In genomic region chr19:9189538-9189937, GRCh38 we compare ENCODE assay signal across 1 cellular context.
TF ChIP-seq lines count a peak whose summit lies in the region.

No MANE protein-coding gene starts in this region.

TF ChIP-seq in SK-N-SH treated with all-trans-retinoic acid at 6 μM for 48 hours, 23 proteins besides CTCF, POLR2A, EP300 and RAD21 (continued from another document):
- no peak for TF ChIP-seq PATZ1 (CRISPR knock-in tag; IDR thresholded peaks at IDR 0.05; ENCODE audit: borderline replicate concordance)
